In the genomic region with DNA sequence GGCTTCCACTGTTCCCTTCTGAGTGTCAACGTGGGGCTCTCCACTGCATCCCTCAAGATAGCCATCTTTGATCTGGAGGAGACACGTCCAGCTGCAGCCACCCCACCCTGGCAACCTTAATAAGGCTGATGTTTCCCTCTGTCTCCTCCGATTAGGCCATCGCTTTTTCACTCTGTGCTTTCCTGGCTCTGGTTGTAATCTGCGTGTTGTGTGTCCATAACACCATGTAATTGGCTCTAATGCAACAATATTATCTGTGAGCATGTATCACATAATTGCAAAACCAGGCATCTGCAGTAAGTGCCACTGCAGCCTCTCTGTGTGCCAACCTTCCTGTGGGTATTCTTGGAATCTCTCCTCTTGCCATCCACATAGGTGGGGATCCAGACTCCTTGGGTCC, we compare ENCODE assay signal across 22 cellular contexts.
DNase-seq lines count a peak whose midpoint lies in the region; ATAC-seq, FAIRE-seq and TF ChIP-seq lines count a peak whose summit lies in the region.
"Had no signal": no experiment of that assay in that cellular context is flagged by ENCODE, and none has a peak within 500 bp of the region (broad histone marks: within the 10 kb centered on the region; RNA-seq: fewer than 3 reads in every experiment).

No MANE protein-coding gene starts in this region.

- H3K4me3 ChIP-seq in right cardiac atrium (ENCODE audit: low read length): no peak overlapping the region
- no peak overlapping the region for H3K4me3 ChIP-seq in bronchial epithelial cell (ENCODE audit: low read depth, low read length)
- no peak overlapping the region for H3K4me3 ChIP-seq in uterus
- H3K4me3 ChIP-seq: A549 had no signal

- ATAC-seq in right cardiac atrium (no peak), GM18873 (IDR thresholded peaks at IDR 0.05; ENCODE audit: low FRiP score, unreplicated experiment) (no peak)
- ATAC-seq: A549 had no signal

- no peaks in the 10 kb centered on the region for H3K27me3 ChIP-seq in right cardiac atrium (ENCODE audit: control insufficient read depth, insufficient read depth)
- peaks cover 1% of the 10 kb centered on the region for H3K27me3 ChIP-seq in bronchial epithelial cell (ENCODE audit: control insufficient read depth, insufficient read depth, low read length)
- H3K27me3 ChIP-seq in uterus: no peaks in the 10 kb centered on the region

- intact Hi-C loops in cardiac septum (cut with DNase I): no loop called here
- intact Hi-C loops in right cardiac atrium (cut with DNase I): no loop called here
- intact Hi-C loops in uterus (cut with DNase I; ENCODE audit: low total_unique reads): no loop called here

- TF ChIP-seq CTCF in bronchial epithelial cell (IDR thresholded peaks at IDR 0.05; ENCODE audit: insufficient read depth, low read length, severe bottlenecking): no peak
- no peak for TF ChIP-seq CTCF in uterus (IDR thresholded peaks at IDR 0.05)

- WGBS in right cardiac atrium: 68% methylated on average over 5 of the region's 5 CpGs

- peak; percentile 52 for FAIRE-seq in bronchial epithelial cell (lab: Jason Lieb, UNC)
- FAIRE-seq: A549, GM12891, GM18507 had no signal

- H3K36me3 ChIP-seq in bronchial epithelial cell (ENCODE audit: control insufficient read depth, insufficient read depth, low read length) (no peaks in the 10 kb centered on the region), uterus (no peaks in the 10 kb centered on the region)

- no peak overlapping the region for H3K27ac ChIP-seq in right cardiac atrium (ENCODE audit: low read length)
- H3K27ac ChIP-seq in uterus: no peak overlapping the region
- H3K27ac ChIP-seq: A549 had no signal

- H3K9me3 ChIP-seq in right cardiac atrium (ENCODE audit: control insufficient read depth, low read length) (no peaks in the 10 kb centered on the region), uterus (no peaks in the 10 kb centered on the region)
- H3K9me3 ChIP-seq: A549 had no signal

- TF ChIP-seq POLR2A in uterus (IDR thresholded peaks at IDR 0.05): no peak

- DNase-seq in cardiac septum (ENCODE audit: low spot score) (peak; percentile 27), right cardiac atrium (no peak), SK-N-DZ (ENCODE audit: low spot score) (peak; percentile 82), bronchial epithelial cell (ENCODE audit: low read depth) (no peak), uterus (no peak)
- DNase-seq: 8988T; ACHN; AML-193; C1 segment of cervical spinal cord; Calu3; CD4-positive, alpha-beta memory T cell; COR-L47; DMS53; DMS79 treated with DMSO at 0.1 percent for 48 hours; GF-D8; GOT3; H7; HCEC 1CT had no signal

- peaks cover 10% of the 10 kb centered on the region for H3K4me1 ChIP-seq in right cardiac atrium (ENCODE audit: control insufficient read depth, insufficient read depth, low read length)
- no peaks in the 10 kb centered on the region for H3K4me1 ChIP-seq in uterus
- H3K4me1 ChIP-seq: A549 had no signal

Comparison
In these comparisons a context has a peak if more than half of its experiments do, and no peak if none do; other contexts are left out.
1. DNase-seq: peak in cardiac septum (single experiment) and SK-N-DZ (single experiment); none in right cardiac atrium (0 of 3), bronchial epithelial cell (single experiment) and uterus (0 of 2).